In the genomic region with DNA sequence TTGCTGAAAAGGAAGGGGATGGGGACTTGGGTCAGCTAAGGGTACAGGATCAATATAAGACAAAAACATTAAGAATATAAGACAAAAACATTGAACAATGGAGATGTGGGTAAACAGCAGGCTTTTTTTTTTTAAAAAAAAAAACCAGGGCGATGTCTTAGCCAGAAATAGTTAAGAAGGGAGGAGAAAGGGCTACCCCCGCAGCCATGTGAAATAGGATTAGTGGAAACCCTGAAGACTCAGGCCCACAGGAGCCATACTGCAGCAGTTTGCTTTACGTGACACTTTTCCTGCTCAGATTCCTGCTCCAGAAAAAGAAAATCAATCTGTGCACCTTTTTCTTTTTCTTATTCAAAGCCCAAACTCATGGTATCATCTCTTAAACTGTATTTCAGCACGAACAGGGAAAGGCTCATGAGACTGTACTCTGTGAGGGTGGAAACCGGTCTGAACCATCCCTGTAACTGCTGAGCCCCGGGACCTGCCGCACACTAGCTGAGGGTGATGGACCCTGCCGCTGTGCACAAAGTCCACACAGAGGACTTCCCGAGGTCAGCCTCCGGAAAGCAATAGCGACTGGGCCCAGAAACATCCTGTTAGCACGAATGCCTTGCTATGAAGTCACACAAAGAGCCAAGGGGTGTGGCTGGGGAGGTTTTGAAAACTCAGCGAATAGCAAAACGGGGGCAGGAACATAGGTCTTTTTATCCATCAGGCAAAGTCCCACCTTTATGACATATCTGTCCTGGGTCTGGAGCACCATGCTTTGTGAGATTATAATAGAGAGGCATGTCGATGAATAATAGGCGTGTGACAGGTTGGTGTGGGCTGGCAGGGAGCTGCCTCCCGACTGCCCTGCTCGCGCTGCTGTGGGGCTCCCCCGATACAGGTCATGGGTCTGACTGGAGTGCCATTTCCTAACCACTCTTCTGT, we compare ENCODE assay signal across 7 cellular contexts. TPM values are rescaled to one million over a fixed set of nuclear protein-coding genes. Genes with fewer than 3 reads are reported as not detected.
DNase-seq lines count a peak whose midpoint lies in the region; ATAC-seq and TF ChIP-seq lines count a peak whose summit lies in the region.

No MANE protein-coding gene starts in this region.

- CTCF ChIA-PET in RWPE1 (lab: Yijun Ruan, JAX): interaction anchor here (0.7 kb wide), 1 partner anchor 267 kb away, joined by 4 read pairs; no protein-coding TSS in a partner anchor

- H3K36me3 ChIP-seq in brain microvascular endothelial cell (replicated peaks) (no peaks in the 10 kb centered on the region), kidney epithelial cell (ENCODE audit: control insufficient read depth, insufficient read depth, low read length) (no peaks in the 10 kb centered on the region)

- TF ChIP-seq CTCF in RWPE1 (conservative IDR thresholded peaks at IDR 0.05; ENCODE audit: low read depth) (no peak), brain microvascular endothelial cell (IDR thresholded peaks at IDR 0.05; ENCODE audit: low read depth, low read length, missing control alignments) (no peak), kidney epithelial cell (IDR thresholded peaks at IDR 0.05; ENCODE audit: insufficient read depth, low read length, poor library complexity, severe bottlenecking) (no peak)

- TF ChIP-seq POLR2A in GM19193 (IDR thresholded peaks at IDR 0.05; ENCODE audit: extremely low read depth, insufficient read depth, insufficient read length): peak; percentile 67

- H3K27me3 ChIP-seq in brain microvascular endothelial cell (replicated peaks) (no peaks in the 10 kb centered on the region), kidney epithelial cell (ENCODE audit: control insufficient read depth, insufficient read depth, low read length) (no peaks in the 10 kb centered on the region)

- peak overlapping the region; percentile 51 for H3K4me3 ChIP-seq in brain microvascular endothelial cell (ENCODE audit: low read depth, low read length)
- H3K4me3 ChIP-seq in kidney epithelial cell (ENCODE audit: low read depth, low read length): peak overlapping the region; percentile 50

- DNase-seq in RWPE1 (ENCODE audit: low spot score) (no peak), brain microvascular endothelial cell (no peak), kidney epithelial cell (ENCODE audit: low read depth) (no peak), NCI-H2081 treated with DMSO at 0.1 percent for 48 hours (lab: John Stamatoyannopoulos, UW) (no peak)
- DNase-seq in stimulated activated CD8-positive, alpha-beta memory T cell treated with anti-CD3 and anti-CD28 coated beads, Interleukin-4, amount 100 ng/mL, for 24 hours (ENCODE audit: low read depth): peak; percentile 23

- ATAC-seq in HG03039 (IDR thresholded peaks at IDR 0.05; ENCODE audit: unreplicated experiment): no peak

- in situ Hi-C loops in brain microvascular endothelial cell (cut with HindIII; ENCODE audit: low pct_ligation_motif_present, low sequenced_read_pairs): no loop called here

- POLR2A ChIA-PET in RWPE1 (lab: Yijun Ruan, JAX; ENCODE audit: low non-redundant PET): no interaction called here

- H3K27ac ChIP-seq in RWPE1 (peak overlapping the region; percentile 57), brain microvascular endothelial cell (peak overlapping the region; percentile 30)

RNA-seq across cellular contexts. Expression of gene CDK5R1, which starts 33.2 kb away (rescaled TPM):
- total RNA-seq in kidney epithelial cell: 16.0 and 17.4 TPM in 2 replicates
